ENCODE assay signal across 22 cellular contexts in the genomic region with DNA sequence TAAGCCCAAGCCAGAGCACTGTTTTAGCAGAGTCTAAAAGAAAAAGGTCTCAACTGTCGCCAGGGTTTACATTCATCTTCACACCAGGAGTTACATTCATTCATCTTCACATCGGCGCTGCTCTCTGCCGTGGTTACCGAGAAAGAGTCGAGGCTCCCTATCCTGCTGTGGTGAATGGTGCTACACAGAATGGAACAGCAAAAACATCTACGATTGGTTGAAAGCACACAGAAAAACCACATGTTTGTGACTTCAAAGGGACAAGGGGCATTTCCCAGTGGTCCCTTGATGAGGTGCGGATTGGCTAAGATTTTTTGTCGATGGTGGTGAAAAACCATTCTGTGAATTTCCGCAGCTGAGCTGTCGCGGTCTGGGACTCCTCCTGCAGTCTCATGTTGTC.
"Had no signal": no experiment of that assay in that cellular context is flagged by ENCODE, and none has a peak within 500 bp of the region (broad histone marks: within the 10 kb centered on the region; RNA-seq: fewer than 3 reads in every experiment).

No MANE protein-coding gene starts in this region.

- H3K27ac ChIP-seq: KMS-11, Peyer's patch, SK-N-MC, VCaP had no signal

- H3K36me3 Mint-ChIP-seq: activated naive CD8-positive, alpha-beta T cell; IgD-negative memory B cell had no signal

- H3K4me1 Mint-ChIP-seq: activated CD4-positive, alpha-beta T cell treated with anti-CD3 and anti-CD28 coated beads for 36 hours had no signal

- H3K9me3 ChIP-seq: Peyer's patch had no signal

- H3K27ac Mint-ChIP-seq: activated CD4-positive, alpha-beta T cell treated with anti-CD3 and anti-CD28 coated beads for 36 hours; activated naive CD4-positive, alpha-beta T cell treated with anti-CD3 and anti-CD28 coated beads for 36 hours; activated naive CD8-positive, alpha-beta T cell; activated T-helper 17 cell treated with anti-CD3 and anti-CD28 coated beads, Interleukin-2, amount 50 U/mL, for 72 hours; IgD-negative memory B cell had no signal

- H3K27me3 ChIP-seq: Peyer's patch had no signal

- H3K4me3 Mint-ChIP-seq: activated CD4-positive, alpha-beta T cell treated with anti-CD3 and anti-CD28 coated beads for 36 hours; activated naive CD4-positive, alpha-beta T cell treated with anti-CD3 and anti-CD28 coated beads for 36 hours; activated naive CD8-positive, alpha-beta T cell; activated T-helper 17 cell treated with anti-CD3 and anti-CD28 coated beads, Interleukin-2, amount 50 U/mL, for 72 hours; brain; IgD-negative memory B cell had no signal

- H3K4me3 ChIP-seq: Peyer's patch, SK-N-MC had no signal

- H3K9me3 Mint-ChIP-seq: activated naive CD4-positive, alpha-beta T cell treated with anti-CD3 and anti-CD28 coated beads for 36 hours; activated T-helper 17 cell treated with anti-CD3 and anti-CD28 coated beads, Interleukin-2, amount 50 U/mL, for 72 hours had no signal

- DNase-seq: activated CD4-positive, alpha-beta T cell treated with anti-CD3 and anti-CD28 coated beads for 36 hours; activated gamma-delta T cell; activated naive CD4-positive, alpha-beta T cell treated with anti-CD3 and anti-CD28 coated beads for 36 hours; activated T-cell treated with anti-CD3 and anti-CD28 coated beads for 4 hours; activated T-cell treated with anti-CD3 and anti-CD28 coated beads, Interleukin-2, amount 50 U/mL, for 48 hours; amygdala; NCI-H1092; NCI-H1417; NCI-H1694; NCI-H2029; NCI-H446; NCI-H524; Peyer's patch; SIG-M5; T-helper 1 cell had no signal

- H3K4me1 ChIP-seq: Peyer's patch had no signal

- ATAC-seq: activated CD4-positive, alpha-beta T cell treated with anti-CD3 and anti-CD28 coated beads for 36 hours; activated T-helper 17 cell treated with anti-CD3 and anti-CD28 coated beads, Interleukin-2, amount 50 U/mL, for 72 hours had no signal

- H3K27me3 Mint-ChIP-seq: activated CD4-positive, alpha-beta T cell treated with anti-CD3 and anti-CD28 coated beads for 36 hours; activated T-helper 17 cell treated with anti-CD3 and anti-CD28 coated beads, Interleukin-2, amount 50 U/mL, for 72 hours; brain; IgD-negative memory B cell had no signal
